Comparison of ENCODE assay signal across 27 cellular contexts in the genomic region with DNA sequence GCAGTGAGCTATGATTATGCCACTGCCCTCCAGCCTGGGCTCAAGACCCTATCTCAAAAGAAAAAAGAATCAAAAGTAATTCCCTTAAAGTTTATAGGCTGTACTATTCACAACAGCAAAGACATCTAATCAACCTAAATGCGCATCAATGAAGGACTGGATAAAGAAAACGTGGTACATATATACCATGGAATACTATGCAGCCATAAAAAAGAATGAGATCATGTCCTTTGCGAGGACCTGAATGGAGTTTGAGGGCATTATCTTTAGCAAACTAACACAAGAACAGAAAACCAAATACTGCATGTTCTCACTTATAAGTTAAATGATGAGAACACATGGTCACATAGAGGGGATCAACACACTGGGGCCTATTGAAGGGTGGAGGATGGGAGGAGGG.
"Had no signal": no experiment of that assay in that cellular context is flagged by ENCODE, and none has a peak within 500 bp of the region (broad histone marks: within the 10 kb centered on the region; RNA-seq: fewer than 3 reads in every experiment).

No MANE protein-coding gene starts in this region.

- ATAC-seq: left colon; left lung; lower lobe of right lung; naive thymus-derived CD8-positive, alpha-beta T cell; pancreas; right cardiac atrium; sciatic nerve; stimulated activated naive B cell treated with anti-CD40 and anti-IgM and Interleukin-4, amounts not matched to agents 10 μg/mL and 1 μg/mL and 100 μg/mL, for 72 hours; stimulated activated naive CD8-positive, alpha-beta T cell treated with anti-CD3 and anti-CD28 coated beads, Interleukin-15, amount 100 ng/mL, for 72 hours had no signal

- DNase-seq: immature natural killer cell; kidney; left colon; left lung; lower lobe of right lung; mammary epithelial cell; mesenchymal stem cell; naive thymus-derived CD8-positive, alpha-beta T cell; nucleus accumbens; pancreas; posterior cingulate gyrus; retina; right cardiac atrium; stimulated activated CD4-positive, alpha-beta T cell treated with anti-CD3 and anti-CD28 coated beads, Interleukin-12 subunit alpha, Interleukin-12 subunit beta, amount 100 ng/mL, for 4 hours; stimulated activated CD4-positive, alpha-beta T cell treated with anti-CD3 and anti-CD28 coated beads, Interleukin-15, amount 100 ng/mL, for 24 hours; stimulated activated CD4-positive, alpha-beta T cell treated with anti-CD3 and anti-CD28 coated beads, Interleukin-2, amount 100 ng/mL, for 24 hours; stimulated activated CD4-positive, alpha-beta T cell treated with anti-CD3 and anti-CD28 coated beads, Interleukin-4, amount 100 ng/mL, for 1 hour; stimulated activated naive B cell treated with anti-CD40 and anti-IgM and Interleukin-4, amounts not matched to agents 10 μg/mL and 1 μg/mL and 100 μg/mL, for 72 hours; stimulated activated naive CD8-positive, alpha-beta T cell treated with anti-CD3 and anti-CD28 coated beads, Interleukin-15, amount 100 ng/mL, for 72 hours; substantia nigra; uterus had no signal

- H3K9me3 ChIP-seq: left lung, lower lobe of right lung, pancreas, prostate gland, tibial nerve, uterus had no signal

- H3K27ac Mint-ChIP-seq: nephron; stimulated activated naive B cell treated with anti-CD40 and anti-IgM and Interleukin-4, amounts not matched to agents 10 μg/mL and 1 μg/mL and 100 μg/mL, for 72 hours; type B pancreatic cell had no signal

- H3K27me3 Mint-ChIP-seq: naive thymus-derived CD8-positive, alpha-beta T cell; stimulated activated naive B cell treated with anti-CD40 and anti-IgM and Interleukin-4, amounts not matched to agents 10 μg/mL and 1 μg/mL and 100 μg/mL, for 72 hours; stimulated activated naive CD8-positive, alpha-beta T cell treated with anti-CD3 and anti-CD28 coated beads, Interleukin-15, amount 100 ng/mL, for 72 hours; type B pancreatic cell had no signal

- H3K4me3 Mint-ChIP-seq: immature natural killer cell; naive thymus-derived CD8-positive, alpha-beta T cell; nephron; neural crest cell; stimulated activated naive B cell treated with anti-CD40 and anti-IgM and Interleukin-4, amounts not matched to agents 10 μg/mL and 1 μg/mL and 100 μg/mL, for 72 hours; stimulated activated naive CD8-positive, alpha-beta T cell treated with anti-CD3 and anti-CD28 coated beads, Interleukin-15, amount 100 ng/mL, for 72 hours; type B pancreatic cell had no signal

- H3K4me1 Mint-ChIP-seq: nephron, neural crest cell had no signal

- H3K9me3 Mint-ChIP-seq: immature natural killer cell; naive thymus-derived CD8-positive, alpha-beta T cell; nephron; stimulated activated naive B cell treated with anti-CD40 and anti-IgM and Interleukin-4, amounts not matched to agents 10 μg/mL and 1 μg/mL and 100 μg/mL, for 72 hours; stimulated activated naive CD8-positive, alpha-beta T cell treated with anti-CD3 and anti-CD28 coated beads, Interleukin-15, amount 100 ng/mL, for 72 hours; type B pancreatic cell had no signal
